ENCODE assay signal across 8 cellular contexts in the genomic region with DNA sequence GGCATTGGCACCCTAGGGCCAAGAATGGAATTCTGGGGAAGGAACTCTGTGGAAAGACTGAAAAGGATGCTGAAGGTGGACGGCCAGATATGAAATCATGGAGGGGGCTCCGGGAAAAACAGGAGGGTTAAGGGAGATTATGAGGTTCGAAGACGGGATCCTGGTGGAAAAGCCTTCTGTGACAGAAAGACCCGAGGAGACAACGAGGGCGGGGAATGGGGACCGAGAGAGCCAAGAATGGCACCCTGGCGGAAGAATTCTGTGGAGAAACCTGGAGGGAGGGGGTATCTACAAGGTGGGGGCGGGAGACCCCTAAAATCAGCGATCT. TPM values are rescaled to one million over a fixed set of nuclear protein-coding genes. Genes with fewer than 3 reads are reported as not detected.
DNase-seq lines count a peak whose midpoint lies in the region; ATAC-seq and TF ChIP-seq lines count a peak whose summit lies in the region.

No MANE protein-coding gene starts in this region.

- TF ChIP-seq CTCF in BE2C (IDR thresholded peaks at IDR 0.05; ENCODE audit: low read depth, low read length) (no peak), mammary epithelial cell (conservative IDR thresholded peaks at IDR 0.05 in 1 of 2, IDR thresholded peaks at IDR 0.05 in 1 of 2; ENCODE audit: extremely low read depth in 1 of 2, insufficient read depth in 1 of 2, low read depth in 1 of 2, low read length in 2 of 2) (no peak), GM10266 (IDR thresholded peaks at IDR 0.05; ENCODE audit: control insufficient read depth, insufficient read depth, low read depth, missing control alignments) (no peak)

- H3K9me3 ChIP-seq in BE2C: no peaks in the 10 kb centered on the region
- no peaks in the 10 kb centered on the region for H3K9me3 ChIP-seq in mammary epithelial cell (replicated peaks; ENCODE audit: insufficient read depth, low read length)
- no peaks in the 10 kb centered on the region for H3K9me3 ChIP-seq in naive thymus-derived CD4-positive, alpha-beta T cell (ENCODE audit: control insufficient read depth in 2 of 3, low read length in 3 of 3)

- intact Hi-C loops in mammary epithelial cell (cut with micrococcal nuclease): loop anchor here (5.0 kb wide), 1 partner anchor 127 kb away; no protein-coding TSS in a partner anchor
- intact Hi-C loops in naive thymus-derived CD4-positive, alpha-beta T cell (cut with micrococcal nuclease): loop anchor here (1.0 to 10.0 kb wide), 8 partner anchors 114 to 823 kb away; a partner anchor contains a TSS

- peaks cover 3 to 34% (median 8%) of the 10 kb centered on the region in 5 donors for H3K36me3 Mint-ChIP-seq in naive thymus-derived CD4-positive, alpha-beta T cell

- H3K27me3 ChIP-seq in BE2C (no peaks in the 10 kb centered on the region), mammary epithelial cell (ENCODE audit: insufficient read depth, low read length) (no peaks in the 10 kb centered on the region)
- no peaks in the 10 kb centered on the region for H3K27me3 ChIP-seq in naive thymus-derived CD4-positive, alpha-beta T cell (ENCODE audit: control insufficient read depth in 2 of 2, insufficient read depth in 2 of 2, low read length in 2 of 2)

- peaks cover 58% of the 10 kb centered on the region for H3K36me3 ChIP-seq in BE2C
- peaks cover 4% of the 10 kb centered on the region for H3K36me3 ChIP-seq in mammary epithelial cell (ENCODE audit: insufficient read depth, low read length)
- peaks cover 5 to 34% (median 12%) of the 10 kb centered on the region in 3 experiments for H3K36me3 ChIP-seq in naive thymus-derived CD4-positive, alpha-beta T cell (ENCODE audit: control insufficient read depth in 2 of 3, insufficient read depth in 3 of 3, low read length in 3 of 3)

- peak overlapping the region; percentile 41 for H3K9ac ChIP-seq in mammary epithelial cell (ENCODE audit: insufficient read depth, low read length)

- H3K27ac ChIP-seq in mammary epithelial cell (ENCODE audit: insufficient read depth, low read depth, low read length): peak overlapping the region; percentile 4
- H3K27ac ChIP-seq in naive thymus-derived CD4-positive, alpha-beta T cell (ENCODE audit: low read depth, low read length): peak overlapping the region; percentile 82

- ATAC-seq in HG03342 (IDR thresholded peaks at IDR 0.05; ENCODE audit: unreplicated experiment) (peak; percentile 2), GM18517 (IDR thresholded peaks at IDR 0.05; ENCODE audit: unreplicated experiment) (no peak), GM21515 (IDR thresholded peaks at IDR 0.05; ENCODE audit: unreplicated experiment) (no peak)
- no peak for ATAC-seq in naive thymus-derived CD4-positive, alpha-beta T cell

- TSS peak; percentile 42 for BruUV-seq in mammary epithelial cell (replicated peaks; lab: Mats Ljungman, UMichigan)

- CTCF ChIA-PET in mammary epithelial cell (lab: Charles Lee; ENCODE audit: low non-redundant PET): no interaction called here
- CTCF ChIA-PET in naive thymus-derived CD4-positive, alpha-beta T cell (lab: Charles Lee): no interaction called here

- H3K4me1 Mint-ChIP-seq in naive thymus-derived CD4-positive, alpha-beta T cell: peaks cover 12 to 66% (median 47%) of the 10 kb centered on the region in 7 donors

- peaks cover 56% of the 10 kb centered on the region for H3K79me2 ChIP-seq in mammary epithelial cell (ENCODE audit: insufficient read depth, low read length)

- H3K4me3 Mint-ChIP-seq in naive thymus-derived CD4-positive, alpha-beta T cell: peak overlapping the region; percentile 91 to 99 (median 96)

- 2% methylated on average over 8 of the region's 11 CpGs for WGBS in mammary epithelial cell (ENCODE audit: low coverage, missing lambda C conversion rate)

- no peaks in the 10 kb centered on the region for H4K20me1 ChIP-seq in mammary epithelial cell (ENCODE audit: insufficient read depth, low read length)

- peak overlapping the region; percentile 86 for H2AFZ ChIP-seq in mammary epithelial cell (ENCODE audit: low read depth, low read length)

- DNase-seq in BE2C (no peak), mammary epithelial cell (no peak), GM10266 (ENCODE audit: extremely low spot score) (no peak)
- DNase-seq in naive thymus-derived CD4-positive, alpha-beta T cell: peak in 1 of 9 donors; percentile 2
- DNase-seq in stimulated activated CD4-positive, alpha-beta T cell treated with anti-CD3 and anti-CD28 coated beads, Interleukin-4, amount 100 ng/mL, for 4 hours: no peak

- H3K27me3 Mint-ChIP-seq in naive thymus-derived CD4-positive, alpha-beta T cell: peaks cover 0 to 4% (median 0%) of the 10 kb centered on the region in 5 donors

- POLR2A ChIA-PET in naive thymus-derived CD4-positive, alpha-beta T cell (lab: Charles Lee): no interaction called here

- in situ Hi-C loops in mammary epithelial cell (cut with MboI; ENCODE audit: low sequenced_read_pairs in 2 of 2): loop anchor here in 1 of 2 donors (25.0 kb wide), 2 partner anchors 138 to 413 kb away; no protein-coding TSS in a partner anchor

- no peaks in the 10 kb centered on the region for H3K4me1 ChIP-seq in BE2C
- peaks cover 27% of the 10 kb centered on the region for H3K4me1 ChIP-seq in mammary epithelial cell (ENCODE audit: insufficient read depth, low read length)
- peaks cover 13 to 17% of the 10 kb centered on the region in 2 donors for H3K4me1 ChIP-seq in naive thymus-derived CD4-positive, alpha-beta T cell (ENCODE audit: control insufficient read depth in 2 of 2, insufficient read depth in 2 of 2, low read length in 2 of 2)

- H3K27ac Mint-ChIP-seq in naive thymus-derived CD4-positive, alpha-beta T cell: peak overlapping the region; percentile 91 to 100 (median 97)

- dilution Hi-C loops in mammary epithelial cell (cut with HindIII; ENCODE audit: low sequenced_read_pairs): loop anchor here (5.0 kb wide), 1 partner anchor 98 kb away; no protein-coding TSS in a partner anchor

- peak overlapping the region; percentile 81 for H3K4me2 ChIP-seq in mammary epithelial cell (ENCODE audit: insufficient read depth, low read depth, low read length)

- H3K9me3 Mint-ChIP-seq in naive thymus-derived CD4-positive, alpha-beta T cell: peaks cover 0 to 5% (median 0%) of the 10 kb centered on the region in 11 donors

- H3K4me3 ChIP-seq in BE2C (ENCODE audit: low read depth, low read length) (peak overlapping the region; percentile 69), mammary epithelial cell (replicated peaks in 1 of 3; ENCODE audit: insufficient read depth in 1 of 3, low read depth in 2 of 3, low read length in 3 of 3) (peak overlapping the region; percentile 62 to 86 (median 72))
- peak overlapping the region; percentile 89 for H3K4me3 ChIP-seq in naive thymus-derived CD4-positive, alpha-beta T cell (ENCODE audit: low read length)

RNA-seq across cellular contexts. Expression of a gene that starts 0.4 kb away (rescaled TPM):
- 69.1 TPM for polyA plus RNA-seq in BE2C (2012; ENCODE audit: insufficient read depth, insufficient read length, low read depth)
- total RNA-seq in mammary epithelial cell: 10 to 100 TPM; 12.8 to 24.9 TPM
- polyA plus RNA-seq in mammary epithelial cell: 16.8 TPM
- polyA minus RNA-seq in mammary epithelial cell: 0.83 TPM
- 10 to 100 TPM; 14.5 to 18.5 (median 17.8) TPM for total RNA-seq in naive thymus-derived CD4-positive, alpha-beta T cell
- polyA plus RNA-seq in naive thymus-derived CD4-positive, alpha-beta T cell: 10 to 100 TPM; 11.4 to 15.7 TPM

RNA-seq across cellular contexts. Expression of a gene that starts 0.5 kb away (rescaled TPM):
- polyA plus RNA-seq in BE2C (2012; ENCODE audit: insufficient read depth, insufficient read length, low read depth): 3.4 TPM
- total RNA-seq in mammary epithelial cell: 10 to 100 TPM in 1 of 2 donors, 1 to 10 TPM in 1; 4.5 to 12.5 TPM
- polyA plus RNA-seq in mammary epithelial cell: 6.9 TPM
- 12.4 TPM for polyA minus RNA-seq in mammary epithelial cell
- 10 to 100 TPM in 3 of 5 experiments, 1 to 10 TPM in 2; 2.6 to 22.7 (median 10.8) TPM for total RNA-seq in naive thymus-derived CD4-positive, alpha-beta T cell
- polyA plus RNA-seq in naive thymus-derived CD4-positive, alpha-beta T cell: 1 to 10 TPM in 1 of 2 donors, under 1 TPM in 1; 0.29 to 1.8 TPM

RNA-seq across cellular contexts. Expression of a gene that starts 38.6 kb away (rescaled TPM):
- polyA plus RNA-seq in BE2C (2012; ENCODE audit: insufficient read depth, insufficient read length, low read depth): 330 TPM
- under 1 TPM; 0.17 to 0.31 TPM for total RNA-seq in mammary epithelial cell
- polyA plus RNA-seq in mammary epithelial cell: 0.37 TPM
- polyA minus RNA-seq in mammary epithelial cell: not detected
- under 1 TPM in 1 of 5 experiments, not detected in 4; 0.15 TPM for total RNA-seq in naive thymus-derived CD4-positive, alpha-beta T cell
- not detected for polyA plus RNA-seq in naive thymus-derived CD4-positive, alpha-beta T cell

RNA-seq across cellular contexts. Expression of a gene that starts 56.0 kb away (rescaled TPM):
- polyA plus RNA-seq in BE2C (2012; ENCODE audit: insufficient read depth, insufficient read length, low read depth): 50.9 TPM
- 10 to 100 TPM; 33.3 to 39.3 TPM for total RNA-seq in mammary epithelial cell
- polyA plus RNA-seq in mammary epithelial cell: 37.7 TPM
- polyA minus RNA-seq in mammary epithelial cell: 42.6 TPM
- 10 to 100 TPM; 19.7 to 41.3 (median 20.8) TPM for total RNA-seq in naive thymus-derived CD4-positive, alpha-beta T cell
- polyA plus RNA-seq in naive thymus-derived CD4-positive, alpha-beta T cell: 10 to 100 TPM; 37.9 to 49.6 TPM
